In genomic region chr21:34200288-34200905, GRCh38 we compare ENCODE assay signal across 12 cellular contexts.
DNase-seq lines count a peak whose midpoint lies in the region; ATAC-seq and TF ChIP-seq lines count a peak whose summit lies in the region.
"Had no signal": no experiment of that assay in that cellular context is flagged by ENCODE, and none has a peak within 500 bp of the region (broad histone marks: within the 10 kb centered on the region; RNA-seq: fewer than 3 reads in every experiment).

No MANE protein-coding gene starts in this region.

- no peaks in the 10 kb centered on the region for H3K27me3 Mint-ChIP-seq in activated CD4-positive, alpha-beta T cell treated with anti-CD3 and anti-CD28 coated beads, Interleukin-2, amount 10 ng/mL, durations not matched to agents 24 days and 14 days
- peaks cover 4% of the 10 kb centered on the region for H3K27me3 Mint-ChIP-seq in endothelial cell (ENCODE audit: unreplicated experiment)

- H3K27me3 ChIP-seq in gastrocnemius medialis: no peaks in the 10 kb centered on the region
- H3K27me3 ChIP-seq: esophagus squamous epithelium had no signal

- intact Hi-C loops in activated CD4-positive, alpha-beta T cell treated with anti-CD3 and anti-CD28 coated beads, Interleukin-2, amount 10 ng/mL, durations not matched to agents 24 days and 14 days (cut with micrococcal nuclease): loop anchor here (5.0 kb wide), 1 partner anchor 283 kb away; the partner anchor contains the start of gene ATP5PO
- intact Hi-C loops in gastrocnemius medialis (cut with DNase I; ENCODE audit: low total_unique reads): loop anchor here (2.0 kb wide), 1 partner anchor 128 kb away; the partner anchor contains the start of genes MRPS6 and SLC5A3

- in situ Hi-C loops in gastrocnemius medialis (cut with MboI; ENCODE audit: low sequenced_read_pairs in 4 of 4): loop anchor here in 2 of 4 donors (10.0 to 25.0 kb wide), 2 partner anchors 138 to 276 kb away; partner anchors contain the start of genes MRPS6 (in 1 of the 2) and SLC5A3 (in 1 of the 2)

- H3K36me3 ChIP-seq in gastrocnemius medialis: no peaks in the 10 kb centered on the region
- H3K36me3 ChIP-seq: esophagus squamous epithelium had no signal

- H3K9me3 ChIP-seq in gastrocnemius medialis: no peaks in the 10 kb centered on the region
- H3K9me3 ChIP-seq: esophagus squamous epithelium, SK-N-SH had no signal

- TF ChIP-seq POLR2A in gastrocnemius medialis (IDR thresholded peaks at IDR 0.05): no peak

- peaks cover 1% of the 10 kb centered on the region for H3K36me3 Mint-ChIP-seq in activated CD4-positive, alpha-beta T cell treated with anti-CD3 and anti-CD28 coated beads, Interleukin-2, amount 10 ng/mL, durations not matched to agents 24 days and 14 days (ENCODE audit: low read depth)
- H3K36me3 Mint-ChIP-seq in endothelial cell (ENCODE audit: low read depth, unreplicated experiment): no peaks in the 10 kb centered on the region

- H3K27ac ChIP-seq in gastrocnemius medialis: peak overlapping the region in 3 of 4 donors; percentile 34 to 73 (median 49)

- no peak overlapping the region for H3K4me3 ChIP-seq in gastrocnemius medialis

- ATAC-seq in gastrocnemius medialis (no peak), GM21529 (IDR thresholded peaks at IDR 0.05; ENCODE audit: unreplicated experiment) (no peak)

- H3K9me3 Mint-ChIP-seq in activated CD4-positive, alpha-beta T cell treated with anti-CD3 and anti-CD28 coated beads, Interleukin-2, amount 10 ng/mL, durations not matched to agents 24 days and 14 days: no peaks in the 10 kb centered on the region
- no peaks in the 10 kb centered on the region for H3K9me3 Mint-ChIP-seq in endothelial cell (ENCODE audit: unreplicated experiment)
- H3K9me3 Mint-ChIP-seq: stimulated activated naive B cell treated with anti-CD40 and anti-IgM and Interleukin-4, amounts not matched to agents 10 μg/mL and 1 μg/mL and 100 μg/mL, for 72 hours had no signal

- DNase-seq in activated CD4-positive, alpha-beta T cell treated with anti-CD3 and anti-CD28 coated beads, Interleukin-2, amount 10 ng/mL, durations not matched to agents 24 days and 14 days: peak; percentile 48
- no peak for DNase-seq in activated CD4-positive, alpha-beta T cell treated with anti-CD3 and anti-CD28 coated beads for 48 hours
- DNase-seq in NOMO-1 (lab: John Stamatoyannopoulos, UW; ENCODE audit: unreplicated experiment in 2 of 2) (peak; percentile 65 to 89), endothelial cell (ENCODE audit: low spot score) (no peak), gastrocnemius medialis (no peak), NCI-H446 treated with DMSO at 0.1 percent for 48 hours (lab: John Stamatoyannopoulos, UW) (no peak), NCI-H524 (lab: John Stamatoyannopoulos, UW) (no peak)
- DNase-seq: esophagus squamous epithelium; NCI-H1048; SK-N-SH; stimulated activated naive B cell treated with anti-CD40 and anti-IgM and Interleukin-4, amounts not matched to agents 10 μg/mL and 1 μg/mL and 100 μg/mL, for 72 hours had no signal

- H3K4me1 ChIP-seq in gastrocnemius medialis: peaks cover 30 to 39% of the 10 kb centered on the region in 2 donors

- TF ChIP-seq CTCF in endothelial cell (IDR thresholded peaks at IDR 0.05; ENCODE audit: unreplicated experiment): no peak
- TF ChIP-seq CTCF in gastrocnemius medialis (IDR thresholded peaks at IDR 0.05 in 4 of 5, conservative IDR thresholded peaks at IDR 0.05 in 1 of 5): no peak

- peaks cover 57% of the 10 kb centered on the region for H3K4me1 Mint-ChIP-seq in activated CD4-positive, alpha-beta T cell treated with anti-CD3 and anti-CD28 coated beads, Interleukin-2, amount 10 ng/mL, durations not matched to agents 24 days and 14 days
- H3K4me1 Mint-ChIP-seq in endothelial cell (ENCODE audit: unreplicated experiment): peaks cover 40% of the 10 kb centered on the region

- peak overlapping the region; percentile 85 for H3K4me3 Mint-ChIP-seq in activated CD4-positive, alpha-beta T cell treated with anti-CD3 and anti-CD28 coated beads, Interleukin-2, amount 10 ng/mL, durations not matched to agents 24 days and 14 days
- H3K4me3 Mint-ChIP-seq in endothelial cell (ENCODE audit: unreplicated experiment): peak overlapping the region; percentile 51

- peak overlapping the region; percentile 68 for H3K27ac Mint-ChIP-seq in activated CD4-positive, alpha-beta T cell treated with anti-CD3 and anti-CD28 coated beads, Interleukin-2, amount 10 ng/mL, durations not matched to agents 24 days and 14 days
- no peak overlapping the region for H3K27ac Mint-ChIP-seq in endothelial cell (ENCODE audit: unreplicated experiment)

Comparison
In these comparisons a context has a peak if more than half of its experiments do, and no peak if none do; other contexts are left out.
1. DNase-seq: peak in activated CD4-positive, alpha-beta T cell treated with anti-CD3 and anti-CD28 coated beads, Interleukin-2, amount 10 ng/mL, durations not matched to agents 24 days and 14 days (single experiment) and NOMO-1 (2 of 2); none in activated CD4-positive, alpha-beta T cell treated with anti-CD3 and anti-CD28 coated beads for 48 hours (single experiment), endothelial cell (single experiment), gastrocnemius medialis (0 of 2), NCI-H446 treated with DMSO at 0.1 percent for 48 hours (single experiment) and NCI-H524 (0 of 2).